13 cellular contexts compared by ENCODE assay signal in the genomic region with DNA sequence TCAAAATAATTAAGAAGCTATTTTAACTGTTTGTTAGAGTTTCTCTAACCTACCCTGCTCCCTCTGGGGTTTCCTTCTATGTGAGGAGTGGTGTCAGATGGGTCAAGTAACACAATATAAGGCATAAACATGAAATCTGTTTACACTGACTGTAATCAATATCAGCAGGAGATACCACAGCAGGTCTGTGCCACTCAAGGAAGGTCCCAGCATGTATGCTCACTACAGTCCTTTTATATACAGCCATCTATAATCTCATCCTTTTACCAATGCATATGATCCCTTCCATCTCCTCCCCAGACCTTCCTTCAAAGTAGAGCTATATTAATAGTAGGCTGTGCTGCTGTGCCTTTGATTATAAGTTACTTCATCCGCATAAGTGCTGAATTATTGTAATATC. TPM values are rescaled to one million over a fixed set of nuclear protein-coding genes. Genes with fewer than 3 reads are reported as not detected.
DNase-seq lines count a peak whose midpoint lies in the region; ATAC-seq, FAIRE-seq and TF ChIP-seq lines count a peak whose summit lies in the region.
"Had no signal": no experiment of that assay in that cellular context is flagged by ENCODE, and none has a peak within 500 bp of the region (broad histone marks: within the 10 kb centered on the region; RNA-seq: fewer than 3 reads in every experiment).

No MANE protein-coding gene starts in this region.

- H3K4me2 ChIP-seq in fibroblast of lung (ENCODE audit: extremely low read depth, insufficient read depth, low read length): peak overlapping the region; percentile 29

- intact Hi-C loops in left lung (cut with DNase I): no loop called here

- no peak overlapping the region for H3K27ac ChIP-seq in fibroblast of lung (ENCODE audit: insufficient read depth, low read length)
- H3K27ac ChIP-seq in skin epidermis: peak overlapping the region in 12 of 21 experiments; percentile 1 to 69 (median 40)
- H3K27ac ChIP-seq in left lung: peak overlapping the region in 1 of 2 donors; percentile 70
- H3K27ac ChIP-seq: epithelial cell of prostate, prostate gland, suprapubic skin had no signal

- H3K4me1 ChIP-seq in fibroblast of lung (ENCODE audit: control insufficient read depth, extremely low read depth, insufficient read depth, low read length) (peaks cover 12% of the 10 kb centered on the region), left lung (peaks cover 6 to 55% of the 10 kb centered on the region in 2 donors)
- H3K4me1 ChIP-seq: prostate gland had no signal

- H3K4me3 ChIP-seq in fibroblast of lung (replicated peaks in 1 of 4; ENCODE audit: control extremely low read depth in 1 of 4, insufficient read depth in 1 of 4, low read depth in 3 of 4, low read length in 4 of 4) (no peak overlapping the region), skin epidermis (no peak overlapping the region), left lung (no peak overlapping the region)
- H3K4me3 ChIP-seq: prostate gland, suprapubic skin had no signal

- H2AFZ ChIP-seq in fibroblast of lung (ENCODE audit: low read length): no peak overlapping the region

- no peaks in the 10 kb centered on the region for H4K20me1 ChIP-seq in fibroblast of lung (ENCODE audit: control insufficient read depth, extremely low read depth, insufficient read depth, low read length)

- peaks cover 17% of the 10 kb centered on the region for H3K79me2 ChIP-seq in fibroblast of lung (ENCODE audit: control insufficient read depth, insufficient read depth, low read length)

- H3K9ac ChIP-seq in fibroblast of lung (ENCODE audit: insufficient read depth, low read length): no peak overlapping the region

- DNase-seq in NCI-H1092 treated with DMSO at 0.1 percent for 48 hours (lab: John Stamatoyannopoulos, UW) (peak; percentile 4), NCI-H1092 (lab: John Stamatoyannopoulos, UW) (no peak), NCI-H146 treated with DMSO at 0.1 percent for 48 hours (lab: John Stamatoyannopoulos, UW; ENCODE audit: unreplicated experiment) (peak; percentile 5), fibroblast of lung (ENCODE audit: low read depth in 2 of 2) (no peak), left lung (no peak), D721Med (ENCODE audit: insufficient read length, low spot score) (no peak)
- DNase-seq: activated CD4-positive, alpha-beta memory T cell treated with anti-CD3 and anti-CD28 coated beads for 36 hours had no signal

- H3K27me3 ChIP-seq in fibroblast of lung (ENCODE audit: control insufficient read depth, insufficient read depth, low read length): no peaks in the 10 kb centered on the region
- no peaks in the 10 kb centered on the region for H3K27me3 ChIP-seq in left lung
- H3K27me3 ChIP-seq: suprapubic skin had no signal

- ATAC-seq in HG02798 (IDR thresholded peaks at IDR 0.05; ENCODE audit: poor library complexity, unreplicated experiment): no peak
- ATAC-seq in left lung: no peak

- FAIRE-seq in D721Med (lab: Jason Lieb, UNC): no peak
- FAIRE-seq: islet of Langerhans had no signal

- H3K36me3 ChIP-seq in fibroblast of lung (ENCODE audit: control insufficient read depth, insufficient read depth, low read length) (no peaks in the 10 kb centered on the region), left lung (no peaks in the 10 kb centered on the region)
- H3K36me3 ChIP-seq: prostate gland, suprapubic skin had no signal

- H3K9me3 ChIP-seq in fibroblast of lung (ENCODE audit: control insufficient read depth, insufficient read depth, low read depth, low read length) (no peaks in the 10 kb centered on the region), left lung (peaks cover 0 to 7% of the 10 kb centered on the region in 2 donors)
- H3K9me3 ChIP-seq: prostate gland, suprapubic skin had no signal

- no peak for TF ChIP-seq CTCF in fibroblast of lung (conservative IDR thresholded peaks at IDR 0.05 in 1 of 2, IDR thresholded peaks at IDR 0.05 in 1 of 2; ENCODE audit: low read depth in 1 of 2, low read length in 2 of 2)
- TF ChIP-seq CTCF in left lung (IDR thresholded peaks at IDR 0.05): no peak
- TF ChIP-seq CTCF in D721Med (IDR thresholded peaks at IDR 0.05; ENCODE audit: insufficient read depth, missing control alignments): no peak

RNA-seq across cellular contexts. Expression of a gene that starts 25.4 kb away (rescaled TPM):
- total RNA-seq in fibroblast of lung (18.5 and 27.2 TPM in 2 replicates), left lung (10 to 100 TPM; 16.4 to 16.6 TPM)
- polyA plus RNA-seq in fibroblast of lung: 13.7 and 17.5 TPM in 2 replicates
- polyA plus RNA-seq in fibroblast of lung (2012): 8.4 and 10.8 TPM in 2 replicates
- polyA minus RNA-seq in fibroblast of lung (ENCODE audit: low replicate concordance): 3.2 and 4.1 TPM in 2 replicates

Comparison
In these comparisons a context has a peak if more than half of its experiments do, and no peak if none do; other contexts are left out.
1. DNase-seq: peak in NCI-H1092 treated with DMSO at 0.1 percent for 48 hours (single experiment) and NCI-H146 treated with DMSO at 0.1 percent for 48 hours (single experiment); none in NCI-H1092 (single experiment), fibroblast of lung (0 of 2), left lung (0 of 2) and D721Med (single experiment).